Comparison of ENCODE assay signal across 8 cellular contexts in genomic region chrX:48468693-48469691, GRCh38. TPM values are rescaled to one million over a fixed set of nuclear protein-coding genes. Genes with fewer than 3 reads are reported as not detected.
DNase-seq lines count a peak whose midpoint lies in the region; ATAC-seq and TF ChIP-seq lines count a peak whose summit lies in the region.

No MANE protein-coding gene starts in this region.

- H3K4me3 Mint-ChIP-seq in WTC11: peak overlapping the region; percentile 91
- peak overlapping the region; percentile 88 for H3K4me3 Mint-ChIP-seq in endothelial cell (ENCODE audit: unreplicated experiment)

- H3K27me3 ChIP-seq in heart right ventricle: peaks cover 0 to 18% (median 0%) of the 10 kb centered on the region in 7 donors
- peaks cover 12% of the 10 kb centered on the region for H3K27me3 ChIP-seq in left ventricle myocardium inferior (ENCODE audit: low read depth)
- no peaks in the 10 kb centered on the region for H3K27me3 ChIP-seq in smooth muscle cell (ENCODE audit: low read depth)

- peak overlapping the region; percentile 84 for H3K4me2 ChIP-seq in smooth muscle cell

- H3K4me1 ChIP-seq in heart right ventricle (peaks cover 0 to 16% (median 0%) of the 10 kb centered on the region in 9 donors), left ventricle myocardium inferior (no peaks in the 10 kb centered on the region), smooth muscle cell (ENCODE audit: low read depth) (no peaks in the 10 kb centered on the region)

- CTCF ChIA-PET in WTC11 (lab: Charles Lee): interaction anchor here (1.1 to 3.5 kb wide), 3 partner anchors 25 to 386 kb away, joined by 3 to 16 read pairs (median 4); no protein-coding TSS in a partner anchor

- POLR2A ChIA-PET in WTC11 (lab: Charles Lee): interaction anchor here (0.9 kb wide), 1 partner anchor 53 kb away, joined by 9 read pairs; the partner anchor contains the start of gene EBP

- H3K27me3 Mint-ChIP-seq in WTC11 (ENCODE audit: low read depth) (no peaks in the 10 kb centered on the region), endothelial cell (ENCODE audit: unreplicated experiment) (peaks cover 5% of the 10 kb centered on the region)

- no peaks in the 10 kb centered on the region for H3K9me3 ChIP-seq in heart right ventricle
- no peaks in the 10 kb centered on the region for H3K9me3 ChIP-seq in left ventricle myocardium inferior (replicated peaks)
- no peaks in the 10 kb centered on the region for H3K9me3 ChIP-seq in smooth muscle cell (replicated peaks; ENCODE audit: low read depth)

- no peaks in the 10 kb centered on the region for H3K79me2 ChIP-seq in smooth muscle cell (ENCODE audit: low read depth)

- H3K36me3 Mint-ChIP-seq in WTC11: peaks cover 13% of the 10 kb centered on the region
- peaks cover 5% of the 10 kb centered on the region for H3K36me3 Mint-ChIP-seq in endothelial cell (ENCODE audit: low read depth, unreplicated experiment)

- H3K27ac ChIP-seq in heart right ventricle: peak overlapping the region in 1 of 10 donors; percentile 26
- H3K27ac ChIP-seq in left ventricle myocardium inferior (replicated peaks): no peak overlapping the region
- no peak overlapping the region for H3K27ac ChIP-seq in smooth muscle cell (ENCODE audit: low read depth)

- H4K20me1 ChIP-seq in smooth muscle cell (ENCODE audit: low read depth): no peaks in the 10 kb centered on the region

- intact Hi-C loops in heart right ventricle (cut with DNase I): no loop called here
- intact Hi-C loops in left ventricle myocardium inferior (cut with micrococcal nuclease): no loop called here

- H3K9ac ChIP-seq in smooth muscle cell (ENCODE audit: low read depth): no peak overlapping the region

- no peak overlapping the region for H2AFZ ChIP-seq in smooth muscle cell (ENCODE audit: low read depth)

- ATAC-seq in heart right ventricle (peak in 1 of 8 donors; percentile 6), WTC11 (peak; percentile 37), HG03039 (IDR thresholded peaks at IDR 0.05; ENCODE audit: unreplicated experiment) (no peak)

- H3K36me3 ChIP-seq in heart right ventricle (no peaks in the 10 kb centered on the region), left ventricle myocardium inferior (no peaks in the 10 kb centered on the region), smooth muscle cell (ENCODE audit: low read depth) (no peaks in the 10 kb centered on the region)

- no peaks in the 10 kb centered on the region for H3F3A ChIP-seq in smooth muscle cell (ENCODE audit: low read depth)

- H3K4me1 Mint-ChIP-seq in WTC11: peaks cover 43% of the 10 kb centered on the region
- peaks cover 31% of the 10 kb centered on the region for H3K4me1 Mint-ChIP-seq in endothelial cell (ENCODE audit: unreplicated experiment)

- no peak for DNase-seq in heart right ventricle
- DNase-seq in left ventricle myocardium inferior: no peak
- peak; percentile 48 for DNase-seq in WTC11 (ENCODE audit: low spot score)
- no peak for DNase-seq in endothelial cell (ENCODE audit: low spot score)
- DNase-seq in smooth muscle cell (lab: John Stamatoyannopoulos, UW; ENCODE audit: unreplicated experiment): no peak
- DNase-seq in NCI-H774 (lab: John Stamatoyannopoulos, UW): no peak
- no peak for DNase-seq in GM19240 (ENCODE audit: insufficient read length, low spot score)

- H3K27ac Mint-ChIP-seq in WTC11 (peak overlapping the region; percentile 51; the same call in 1 of the 2 replicates), endothelial cell (ENCODE audit: unreplicated experiment) (peak overlapping the region; percentile 61)

- H3K4me3 ChIP-seq in heart right ventricle: peak overlapping the region in 6 of 10 donors; percentile 22 to 44 (median 31)
- no peak overlapping the region for H3K4me3 ChIP-seq in left ventricle myocardium inferior
- H3K4me3 ChIP-seq in smooth muscle cell: peak overlapping the region; percentile 33

- TF ChIP-seq CTCF in heart right ventricle (IDR thresholded peaks at IDR 0.05): peak in 4 of 9 donors; percentile 14 to 29 (median 20)
- TF ChIP-seq CTCF in left ventricle myocardium inferior (IDR thresholded peaks at IDR 0.05; ENCODE audit: borderline replicate concordance): no peak
- TF ChIP-seq CTCF in WTC11 (IDR thresholded peaks at IDR 0.05): no peak
- TF ChIP-seq CTCF in endothelial cell (IDR thresholded peaks at IDR 0.05; ENCODE audit: unreplicated experiment): no peak
- TF ChIP-seq CTCF in smooth muscle cell (IDR thresholded peaks at IDR 0.05; ENCODE audit: borderline replicate concordance, insufficient read depth, poor library complexity, severe bottlenecking): no peak

- no peaks in the 10 kb centered on the region for H3K9me3 Mint-ChIP-seq in WTC11
- H3K9me3 Mint-ChIP-seq in endothelial cell (ENCODE audit: unreplicated experiment): no peaks in the 10 kb centered on the region

- WGBS in heart right ventricle, 2 donors: 11 to 28% methylated on average over 22 to 23 of the region's 23 CpGs
- 43% methylated on average over 23 of the region's 23 CpGs for WGBS in smooth muscle cell (ENCODE audit: low lambda C conversion rate)

TF ChIP-seq in WTC11, 78 proteins besides CTCF, POLR2A, EP300 and RAD21:
- no peak for TF ChIP-seq ZNF138 (CRISPR knock-in tag; conservative IDR thresholded peaks at IDR 0.05)

RNA-seq across cellular contexts. Expression of gene SLC38A5, which starts 1.1 kb away (rescaled TPM):
- 1 to 10 TPM in 7 of 10 donors, under 1 TPM in 3; 0.64 to 5.3 (median 1.7) TPM for total RNA-seq in heart right ventricle
- 10 to 100 TPM in 1 of 2 donors, 1 to 10 TPM in 1; 2.6 to 15.4 TPM for polyA plus RNA-seq in heart right ventricle
- total RNA-seq in left ventricle myocardium inferior: 0.71 TPM
- 30.9 to 50.6 TPM (median 34.6 TPM) in 3 replicates for total RNA-seq in WTC11 (2021)
- total RNA-seq in endothelial cell (ENCODE audit: unreplicated experiment): 21.7 TPM
- total RNA-seq in smooth muscle cell: 69.4 and 79.0 TPM in 2 replicates
- polyA plus RNA-seq in smooth muscle cell: 68.7 and 88.7 TPM in 2 replicates

RNA-seq across cellular contexts. Expression of gene FTSJ1, which starts 7.0 kb away (rescaled TPM):
- total RNA-seq in heart right ventricle (10 to 100 TPM; 11.6 to 22.8 (median 12.9) TPM), left ventricle myocardium inferior (15.3 TPM), WTC11 (2021) (50.2 to 54.5 TPM (median 53.9 TPM) in 3 replicates), endothelial cell (ENCODE audit: unreplicated experiment) (38.4 TPM), smooth muscle cell (60.6 and 78.9 TPM in 2 replicates)
- polyA plus RNA-seq in heart right ventricle (10 to 100 TPM; 25.2 to 46.1 TPM), smooth muscle cell (80.8 and 82.4 TPM in 2 replicates)

RNA-seq across cellular contexts. Expression of gene PORCN, which starts 39.8 kb away (rescaled TPM):
- total RNA-seq in heart right ventricle (10 to 100 TPM in 9 of 10 donors, 1 to 10 TPM in 1; 9.9 to 16.1 (median 13.0) TPM), left ventricle myocardium inferior (13.6 TPM), WTC11 (2021) (16.4 to 19.7 TPM (median 16.9 TPM) in 3 replicates), endothelial cell (ENCODE audit: unreplicated experiment) (9.4 TPM), smooth muscle cell (25.1 and 25.5 TPM in 2 replicates)
- polyA plus RNA-seq in heart right ventricle (10 to 100 TPM; 12.7 to 26.7 TPM), smooth muscle cell (14.8 and 23.2 TPM in 2 replicates)

RNA-seq across cellular contexts. Expression of gene EBP, which starts 52.6 kb away (rescaled TPM):
- 10 to 100 TPM; 35.1 to 76.0 (median 54.2) TPM for total RNA-seq in heart right ventricle
- polyA plus RNA-seq in heart right ventricle: 100 to 1,000 TPM in 1 of 2 donors, 10 to 100 TPM in 1; 96.9 to 128 TPM
- 48.9 TPM for total RNA-seq in left ventricle myocardium inferior
- total RNA-seq in WTC11 (2021): 129 to 145 TPM (median 138 TPM) in 3 replicates
- 66.0 TPM for total RNA-seq in endothelial cell (ENCODE audit: unreplicated experiment)
- total RNA-seq in smooth muscle cell: 49.1 and 63.0 TPM in 2 replicates
- polyA plus RNA-seq in smooth muscle cell: 85.5 and 99.8 TPM in 2 replicates

RNA-seq across cellular contexts. Expression of gene SSX4B, which starts 57.2 kb away (rescaled TPM):
- total RNA-seq in heart right ventricle (not detected), left ventricle myocardium inferior (not detected), WTC11 (2021) (0.17 TPM in 1 of 3 replicates, not detected in the others), endothelial cell (ENCODE audit: unreplicated experiment) (not detected), smooth muscle cell (not detected in 2 replicates)
- polyA plus RNA-seq in heart right ventricle (not detected), smooth muscle cell (not detected in 2 replicates)
